Comparison of ENCODE assay signal across 12 cellular contexts in genomic region chr19:58196911-58197616, GRCh38. TPM values are rescaled to one million over a fixed set of nuclear protein-coding genes. Genes with fewer than 3 reads are reported as not detected.
DNase-seq lines count a peak whose midpoint lies in the region; ATAC-seq and TF ChIP-seq lines count a peak whose summit lies in the region.
"Had no signal": no experiment of that assay in that cellular context is flagged by ENCODE, and none has a peak within 500 bp of the region (broad histone marks: within the 10 kb centered on the region; RNA-seq: fewer than 3 reads in every experiment).

No MANE protein-coding gene starts in this region.

- peaks cover 24% of the 10 kb centered on the region for H3F3A ChIP-seq in GM23248 (ENCODE audit: insufficient read depth)

- H3K27ac ChIP-seq in BLaER1 treated with 17β-estradiol and CSF1 and Interleukin-3, amounts not matched to agents 10 nM and 100 nM = no peak overlapping the region
- no peak overlapping the region for H3K27ac ChIP-seq in GM23248

- H3K4me2 ChIP-seq in BLaER1 treated with 17β-estradiol and CSF1 and Interleukin-3, amounts not matched to agents 10 nM and 100 nM = no peak overlapping the region
- no peak overlapping the region for H3K4me2 ChIP-seq in GM23248 (ENCODE audit: unreplicated experiment)

- H3K9ac ChIP-seq in BLaER1 treated with 17β-estradiol and CSF1 and Interleukin-3, amounts not matched to agents 10 nM and 100 nM = no peak overlapping the region
- no peak overlapping the region for H3K9ac ChIP-seq in GM23248

- no peaks in the 10 kb centered on the region for H4K20me1 ChIP-seq in BLaER1 treated with 17β-estradiol and CSF1 and Interleukin-3, amounts not matched to agents 10 nM and 100 nM
- no peaks in the 10 kb centered on the region for H4K20me1 ChIP-seq in GM23248 (ENCODE audit: insufficient read depth)

- H3K36me3 ChIP-seq in BLaER1 treated with 17β-estradiol and CSF1 and Interleukin-3, amounts not matched to agents 10 nM and 100 nM = peaks cover 99 to 100% (median 100%) of the 10 kb centered on the region in 11 experiments
- H3K36me3 ChIP-seq in GM23248 (ENCODE audit: low read depth) = peaks cover 88% of the 10 kb centered on the region

- no peaks in the 10 kb centered on the region for H3K4me1 ChIP-seq in BLaER1 treated with 17β-estradiol and CSF1 and Interleukin-3, amounts not matched to agents 10 nM and 100 nM
- H3K4me1 ChIP-seq in GM23248 (ENCODE audit: insufficient read depth) = no peaks in the 10 kb centered on the region

- no peaks in the 10 kb centered on the region; a peak in 3 of 22 replicates for H3K27me3 ChIP-seq in BLaER1 treated with 17β-estradiol and CSF1 and Interleukin-3, amounts not matched to agents 10 nM and 100 nM
- H3K27me3 ChIP-seq in GM23248 (replicated peaks; ENCODE audit: insufficient read depth) = no peaks in the 10 kb centered on the region

- no peak for ATAC-seq in GM19328 (IDR thresholded peaks at IDR 0.05; ENCODE audit: unreplicated experiment)
- no peak for ATAC-seq in GM21381 (IDR thresholded peaks at IDR 0.05; ENCODE audit: unreplicated experiment)
- ATAC-seq: stimulated activated memory B cell treated with anti-CD40 and anti-IgM and Interleukin-4, amounts not matched to agents 10 μg/mL and 1 μg/mL and 100 μg/mL, for 72 hours had no signal

- H2AFZ ChIP-seq in GM23248 = no peak overlapping the region

- no peaks in the 10 kb centered on the region for H3K9me2 ChIP-seq in GM23248 (ENCODE audit: insufficient read depth)

- peak; percentile 24 for DNase-seq in GM23248
- peak; percentile 78 for DNase-seq in OCI-M1 (lab: John Stamatoyannopoulos, UW)
- DNase-seq in fibroblast of pulmonary artery (ENCODE audit: low read depth) = peak; percentile 43
- no peak for DNase-seq in NCI-H1930 (lab: John Stamatoyannopoulos, UW)
- DNase-seq in 8988T = no peak
- DNase-seq: amygdala; NCI-H2107; stimulated activated CD4-positive, alpha-beta T cell treated with anti-CD3 and anti-CD28 coated beads, Interleukin-12 subunit alpha, Interleukin-12 subunit beta, amount 100 ng/mL, for 4 hours had no signal

- in situ Hi-C loops in GM23248 (cut with MboI) = no loop called here

- 86 to 91% methylated on average over 6 of the region's 6 CpGs for WGBS in GM23248 (ENCODE audit: low coverage in 1 of 2, low lambda C conversion rate in 2 of 2, missing lambda C conversion rate in 2 of 2), 2 experiments

- H3K4me3 ChIP-seq in BLaER1 treated with 17β-estradiol and CSF1 and Interleukin-3, amounts not matched to agents 10 nM and 100 nM = peak overlapping the region; percentile 28 to 58 (median 44); a peak in 17 of 20 replicates
- H3K4me3 ChIP-seq in GM23248 = no peak overlapping the region
- H3K4me3 ChIP-seq in fibroblast of pulmonary artery (replicated peaks; ENCODE audit: low read depth, low read length) = no peak overlapping the region

- peaks cover 100% of the 10 kb centered on the region in 11 experiments for H3K9me3 ChIP-seq in BLaER1 treated with 17β-estradiol and CSF1 and Interleukin-3, amounts not matched to agents 10 nM and 100 nM (replicated peaks in 1 of 11)
- H3K9me3 ChIP-seq in GM23248 (ENCODE audit: low read depth) = peaks cover 24% of the 10 kb centered on the region

- TF ChIP-seq CTCF in fibroblast of pulmonary artery (IDR thresholded peaks at IDR 0.05; ENCODE audit: low read length, missing control alignments) = no peak

- H3K79me2 ChIP-seq in GM23248 (ENCODE audit: insufficient read depth) = peaks cover 32% of the 10 kb centered on the region

RNA-seq across cellular contexts. Expression of gene ZNF274, which starts 14.2 kb away (rescaled TPM):
- 18.2 and 20.8 TPM in 2 replicates for total RNA-seq in GM23248 (2014; rRNA removed; shearing (Covaris generic))
- polyA plus RNA-seq in GM23248 (2016; fragmentation: Nextera tagmentation; extraction: Ambion mirVana) = 16.5 and 18.0 TPM in 2 replicates

RNA-seq across cellular contexts. Expression of gene ZNF544, which starts 31.6 kb away (rescaled TPM):
- total RNA-seq in GM23248 (2014; rRNA removed; shearing (Covaris generic)) = 32.0 and 37.8 TPM in 2 replicates
- 10.9 and 15.9 TPM in 2 replicates for polyA plus RNA-seq in GM23248 (2016; fragmentation: Nextera tagmentation; extraction: Ambion mirVana)

RNA-seq across cellular contexts. Expression of gene ZNF329, which starts 46.5 kb away (rescaled TPM):
- 10.7 and 15.1 TPM in 2 replicates for total RNA-seq in GM23248 (2014; rRNA removed; shearing (Covaris generic))
- 1.7 and 2.6 TPM in 2 replicates for polyA plus RNA-seq in GM23248 (2016; fragmentation: Nextera tagmentation; extraction: Ambion mirVana)

Comparison
In these comparisons a context has a peak if more than half of its experiments do, and no peak if none do; other contexts are left out.
1. H3K4me3 ChIP-seq: peak in BLaER1 treated with 17β-estradiol and CSF1 and Interleukin-3, amounts not matched to agents 10 nM and 100 nM (10 of 10); none in GM23248 (single experiment) and fibroblast of pulmonary artery (single experiment).
2. DNase-seq: peak in GM23248 (single experiment), OCI-M1 (single experiment) and fibroblast of pulmonary artery (single experiment); none in NCI-H1930 (0 of 2) and 8988T (single experiment).